8 cellular contexts compared by ENCODE assay signal in the genomic region with DNA sequence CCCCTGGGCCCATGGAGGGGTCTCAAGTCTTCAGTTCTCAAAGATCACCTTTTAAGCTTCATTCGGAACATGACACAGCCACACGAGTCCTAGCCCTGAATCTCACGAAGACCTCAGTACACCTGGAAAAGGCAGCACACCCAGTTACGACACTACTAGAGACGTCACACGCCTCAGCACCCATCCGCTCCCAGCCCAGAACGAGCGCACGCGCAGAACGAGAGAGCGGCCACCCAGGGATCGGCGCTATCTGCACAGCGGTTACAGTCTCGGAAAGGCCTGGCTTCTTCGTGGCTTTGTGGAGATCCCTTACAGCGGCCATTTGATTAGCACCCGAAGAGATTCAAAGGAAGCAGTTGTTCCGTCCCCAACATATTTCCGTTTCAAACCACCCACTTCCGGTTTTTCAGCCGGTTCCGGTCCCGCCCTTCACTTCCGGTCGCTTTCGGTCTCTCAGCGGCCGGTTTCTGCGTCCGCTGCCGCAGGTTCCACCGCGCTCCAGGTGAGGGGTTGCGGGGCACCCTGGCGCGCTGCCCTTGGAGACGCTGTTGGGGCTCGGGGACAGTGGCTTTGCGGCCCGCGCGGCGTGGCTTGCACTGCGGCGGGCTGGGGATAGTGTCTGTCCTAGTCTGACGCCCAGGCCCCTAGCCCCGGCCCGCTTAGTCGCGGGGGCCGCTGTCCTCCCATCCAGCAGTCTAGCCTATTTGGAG. TPM values are rescaled to one million over a fixed set of nuclear protein-coding genes. Genes with fewer than 3 reads are reported as not detected.
DNase-seq lines count a peak whose midpoint lies in the region; ATAC-seq, FAIRE-seq and TF ChIP-seq lines count a peak whose summit lies in the region.

A gene with protein sequence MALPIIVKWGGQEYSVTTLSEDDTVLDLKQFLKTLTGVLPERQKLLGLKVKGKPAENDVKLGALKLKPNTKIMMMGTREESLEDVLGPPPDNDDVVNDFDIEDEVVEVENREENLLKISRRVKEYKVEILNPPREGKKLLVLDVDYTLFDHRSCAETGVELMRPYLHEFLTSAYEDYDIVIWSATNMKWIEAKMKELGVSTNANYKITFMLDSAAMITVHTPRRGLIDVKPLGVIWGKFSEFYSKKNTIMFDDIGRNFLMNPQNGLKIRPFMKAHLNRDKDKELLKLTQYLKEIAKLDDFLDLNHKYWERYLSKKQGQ (plus strand): TSS at position 432 of the 710 bp plus-strand sequence. CDS start 5,626 bp downstream, outside the sequence.

- no peaks in the 10 kb centered on the region for H3K27me3 ChIP-seq in ACC112 (ENCODE audit: insufficient read depth, low read length)
- no peaks in the 10 kb centered on the region for H3K27me3 ChIP-seq in WERI-Rb-1 (ENCODE audit: insufficient read depth, low read depth, severe bottlenecking)
- no peaks in the 10 kb centered on the region for H3K27me3 ChIP-seq in breast epithelium
- H3K27me3 ChIP-seq in small intestine (ENCODE audit: control insufficient read depth in 2 of 2, insufficient read depth in 2 of 2, low read length in 2 of 2) = no peaks in the 10 kb centered on the region

- WGBS in small intestine, 3 donors = 0% methylated on average over 54 of the region's 54 CpGs

- TF ChIP-seq POLR2A in breast epithelium (IDR thresholded peaks at IDR 0.05) = no peak

- no peaks in the 10 kb centered on the region for H3K9me3 ChIP-seq in WERI-Rb-1 (ENCODE audit: severe bottlenecking)
- H3K9me3 ChIP-seq in breast epithelium = no peaks in the 10 kb centered on the region
- no peaks in the 10 kb centered on the region for H3K9me3 ChIP-seq in small intestine (ENCODE audit: control insufficient read depth, low read depth)

- H2AFZ ChIP-seq in ACC112 (ENCODE audit: low read length, unreplicated experiment) = peak within 1 kb of the TSS; percentile 90

- DNase-seq in NCI-H2227 (lab: John Stamatoyannopoulos, UW; ENCODE audit: unreplicated experiment) (peak; percentile 85), WERI-Rb-1 (peak; percentile 81), breast epithelium (ENCODE audit: low spot score in 2 of 2) (peak; percentile 66 to 68), iPS-NIHi11 (ENCODE audit: low spot score) (peak; percentile 87), small intestine (peak; percentile 88)

- H3K27ac ChIP-seq in ACC112 (ENCODE audit: low read depth, low read length) (peak within 1 kb of the TSS; percentile 90), WERI-Rb-1 (peak within 1 kb of the TSS; percentile 89), breast epithelium (peak within 1 kb of the TSS; percentile 90 to 92), small intestine (ENCODE audit: low read depth in 1 of 2, low read length in 1 of 2) (peak within 1 kb of the TSS; percentile 83 to 96)

- intact Hi-C loops in breast epithelium (cut with DNase I; ENCODE audit: low total_unique reads) = loop anchor here (5.0 kb wide), 1 partner anchor 1356 kb away; no protein-coding TSS in a partner anchor

- peak within 1 kb of the TSS; percentile 99 for H3K4me3 ChIP-seq in ACC112 (ENCODE audit: low read depth, low read length)
- peak within 1 kb of the TSS; percentile 86 for H3K4me3 ChIP-seq in WERI-Rb-1 (ENCODE audit: low read depth, low read length)
- peak within 1 kb of the TSS; percentile 85 to 98 (median 90) for H3K4me3 ChIP-seq in breast epithelium
- H3K4me3 ChIP-seq in small intestine (ENCODE audit: low read depth in 1 of 2, low read length in 2 of 2) = peak within 1 kb of the TSS; percentile 82 to 88

- peaks cover 8% of the 10 kb centered on the region for H3K4me1 ChIP-seq in ACC112 (ENCODE audit: control insufficient read depth, insufficient read depth, low read length, unreplicated experiment)
- H3K4me1 ChIP-seq in breast epithelium = no peaks in the 10 kb centered on the region
- H3K4me1 ChIP-seq in small intestine (ENCODE audit: control insufficient read depth in 2 of 2, insufficient read depth in 1 of 2, low read depth in 1 of 2, low read length in 1 of 2) = peaks cover 2 to 6% of the 10 kb centered on the region in 2 donors

- H3K36me3 ChIP-seq in ACC112 (ENCODE audit: insufficient read depth, low read length) (no peaks in the 10 kb centered on the region), WERI-Rb-1 (no peaks in the 10 kb centered on the region), breast epithelium (no peaks in the 10 kb centered on the region), small intestine (ENCODE audit: control insufficient read depth in 2 of 2, insufficient read depth in 2 of 2, low read length in 2 of 2) (peaks cover 0 to 2% of the 10 kb centered on the region in 2 donors)

- no peak for FAIRE-seq in small intestine (lab: Jason Lieb, UNC)

- peak; percentile 89 for ATAC-seq in GM18873 (IDR thresholded peaks at IDR 0.05; ENCODE audit: low FRiP score, unreplicated experiment)
- peak; percentile 92 for ATAC-seq in HG03135 (IDR thresholded peaks at IDR 0.05; ENCODE audit: unreplicated experiment)

- no peak for TF ChIP-seq CTCF in WERI-Rb-1 (IDR thresholded peaks at IDR 0.05; ENCODE audit: low read depth, low read length)
- no peak for TF ChIP-seq CTCF in breast epithelium (IDR thresholded peaks at IDR 0.05)

- H3K79me2 ChIP-seq in ACC112 (ENCODE audit: control insufficient read depth, insufficient read depth, low read length, unreplicated experiment) = peaks cover 36% of the 10 kb centered on the region

RNA-seq across cellular contexts. Expression of the gene that starts here (rescaled TPM):
- total RNA-seq in breast epithelium = 10 to 100 TPM; 17.0 to 29.5 (median 24.3) TPM
- 10 to 100 TPM; 13.0 to 18.5 (median 13.5) TPM for polyA plus RNA-seq in small intestine

Comparison
In these comparisons a context has a peak if more than half of its experiments do, and no peak if none do; other contexts are left out.
1. Peak in every context shown above with its lines: DNase-seq, ATAC-seq, H3K4me3 ChIP-seq and H3K27ac ChIP-seq.